In the genomic region with DNA sequence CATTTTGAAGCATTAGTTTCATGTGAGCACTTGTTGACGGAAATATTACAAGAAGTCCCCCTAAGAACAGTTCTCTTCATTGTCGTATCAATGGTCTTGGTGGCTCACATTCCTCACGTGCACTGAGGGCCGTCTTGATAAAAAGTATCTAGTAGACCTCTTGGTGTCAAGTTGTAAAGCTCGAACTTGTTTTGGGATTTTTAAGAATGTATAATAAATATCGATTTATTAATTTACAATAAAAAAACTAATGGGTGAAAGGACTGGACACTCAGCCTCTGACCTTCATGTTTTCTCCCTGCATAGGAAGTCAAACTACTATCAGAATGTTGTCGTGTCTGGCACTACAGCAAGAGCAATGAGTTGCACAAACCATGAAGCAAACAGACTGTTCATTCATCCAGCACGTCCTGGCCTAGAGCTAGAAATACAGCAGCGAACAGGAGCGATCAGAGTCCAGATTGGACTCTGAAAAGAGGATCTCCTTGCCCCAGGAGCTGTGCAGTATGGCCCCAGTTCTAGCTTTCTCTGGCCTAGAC, we compare ENCODE assay signal across 19 cellular contexts.
"Had no signal": no experiment of that assay in that cellular context is flagged by ENCODE, and none has a peak within 500 bp of the region (broad histone marks: within the 10 kb centered on the region; RNA-seq: fewer than 3 reads in every experiment).

No MANE protein-coding gene starts in this region.

- H3K36me3 ChIP-seq: esophagus squamous epithelium, left ventricle myocardium inferior, lower lobe of right lung, pancreas, tibial nerve, upper lobe of right lung, vagina had no signal

- H3K4me3 ChIP-seq: esophagus squamous epithelium, left ventricle myocardium inferior, lower lobe of right lung, pancreas, smooth muscle cell, testis, tibial nerve, upper lobe of right lung, vagina had no signal

- H3K27me3 ChIP-seq: esophagus squamous epithelium, pancreas, testis, tibial nerve, upper lobe of right lung, vagina had no signal

- DNase-seq: effector memory CD8-positive, alpha-beta T cell; esophagus squamous epithelium; foreskin fibroblast; immature natural killer cell; left ventricle myocardium inferior; lower lobe of right lung; occipital lobe; pancreas; right cardiac atrium; stimulated activated CD4-positive, alpha-beta T cell treated with anti-CD3 and anti-CD28 coated beads, Interleukin-4, amount 100 ng/mL, for 1 hour; stimulated activated CD8-positive, alpha-beta memory T cell treated with anti-CD3 and anti-CD28 coated beads, Interleukin-4, amount 100 ng/mL, for 48 hours; stimulated activated naive CD8-positive, alpha-beta T cell treated with anti-CD3 and anti-CD28 coated beads, Interleukin-15, Interleukin-2, amounts not matched to agents 100 U/mL and 50 U/mL, for 24 hours; testis; upper lobe of right lung had no signal

- H3K27ac ChIP-seq: esophagus squamous epithelium, left ventricle myocardium inferior, lower lobe of right lung, pancreas, testis, tibial nerve, upper lobe of right lung, vagina had no signal

- H3K9me3 ChIP-seq: esophagus squamous epithelium, left ventricle myocardium inferior, lower lobe of right lung, pancreas, testis, tibial nerve, upper lobe of right lung, vagina had no signal

- H3K4me1 ChIP-seq: esophagus squamous epithelium, lower lobe of right lung, pancreas, testis, tibial nerve, upper lobe of right lung, vagina had no signal

- ATAC-seq: effector memory CD8-positive, alpha-beta T cell; lower lobe of right lung; natural killer cell treated with Interleukin-12 subunit alpha and Interleukin-12 subunit beta and Interleukin-15 and Interleukin-18, amount 100 ng/mL, for 72 hours; pancreas; right cardiac atrium; stimulated activated effector memory CD8-positive, alpha-beta T cell treated with anti-CD3 and anti-CD28 coated beads, Interleukin-12 subunit alpha, Interleukin-12 subunit beta, amount 100 ng/mL, for 72 hours; stimulated activated naive CD8-positive, alpha-beta T cell treated with anti-CD3 and anti-CD28 coated beads, Interleukin-15, Interleukin-2, amounts not matched to agents 100 U/mL and 50 U/mL, for 24 hours; upper lobe of right lung had no signal
